In genomic region chr13:105063676-105064075, GRCh38 we compare ENCODE assay signal across 20 cellular contexts.
"Had no signal": no experiment of that assay in that cellular context is flagged by ENCODE, and none has a peak within 500 bp of the region (broad histone marks: within the 10 kb centered on the region; RNA-seq: fewer than 3 reads in every experiment).

No MANE protein-coding gene starts in this region.

- H3K36me3 ChIP-seq: gastrocnemius medialis, tibial nerve had no signal

- DNase-seq: activated CD4-positive, alpha-beta memory T cell treated with anti-CD3 and anti-CD28 coated beads, Interleukin-2, amount 10 ng/mL, durations not matched to agents 7 days and 5 days; activated CD4-positive, alpha-beta T cell treated with anti-CD3 and anti-CD28 coated beads, Interleukin-2, amount 10 ng/mL, durations not matched to agents 24 days and 14 days; activated gamma-delta T cell treated with Interleukin-2 at 50 U/mL for 16 hours; activated naive CD4-positive, alpha-beta T cell treated with anti-CD3 and anti-CD28 coated beads, Interleukin-2, amount 50 U/mL, for 16 hours; activated T-cell treated with anti-CD3 and anti-CD28 coated beads, Interleukin-2, amount 50 U/mL, for 4 hours; amniotic stem cell; effector CD8-positive, alpha-beta T cell; gastrocnemius medialis; left cardiac atrium; left ventricle myocardium superior; mucosa of descending colon; posterior cingulate gyrus; right cardiac atrium; stimulated activated naive CD4-positive, alpha-beta T cell had no signal

- H2AFZ ChIP-seq: hepatocyte had no signal

- H3K4me3 ChIP-seq: gastrocnemius medialis, hepatocyte, mucosa of descending colon, tibial nerve had no signal

- ATAC-seq: activated CD4-positive, CD25-positive, alpha-beta regulatory T cell treated with anti-CD3 and anti-CD28 coated beads, Interleukin-2, amount 50 U/mL, for 24 hours; activated T-cell treated with anti-CD3 and anti-CD28 coated beads, Interleukin-2, amount 50 U/mL, for 4 hours; activated T-helper 17 cell treated with anti-CD3 and anti-CD28 coated beads, Interleukin-2, amount 50 U/mL, for 72 hours; gastrocnemius medialis; left cardiac atrium; left ventricle myocardium superior; mucosa of descending colon; natural killer cell treated with Interleukin-12 subunit alpha and Interleukin-12 subunit beta and Interleukin-15 and Interleukin-18, amount 100 ng/mL, for 72 hours; right cardiac atrium had no signal

- H3K27me3 ChIP-seq: gastrocnemius medialis, hepatocyte, tibial nerve had no signal

- H3K9me3 ChIP-seq: gastrocnemius medialis, mucosa of descending colon had no signal

- H3K27ac ChIP-seq: gastrocnemius medialis, hepatocyte, tibial nerve, VCaP had no signal

- H3K4me2 ChIP-seq: hepatocyte had no signal

- H3K4me1 ChIP-seq: gastrocnemius medialis, tibial nerve had no signal
